Comparison of ENCODE assay signal across 13 cellular contexts in genomic region chr5:11733185-11733839, GRCh38.
A peak's percentile ranks its signal among the peaks of the same experiment; 100 is the strongest.
DNase-seq lines count a peak whose midpoint lies in the region; ATAC-seq and TF ChIP-seq lines count a peak whose summit lies in the region.
"Had no signal": no experiment of that assay in that cellular context is flagged by ENCODE, and none has a peak within 500 bp of the region (broad histone marks: within the 10 kb centered on the region; RNA-seq: fewer than 3 reads in every experiment).

No MANE protein-coding gene starts in this region.

- POLR2A ChIA-PET in Caco-2 (lab: Charles Lee) = no interaction called here

- H3K27ac ChIP-seq in body of pancreas (peak overlapping the region in 3 of 4 donors; percentile 4 to 50 (median 38)), right lobe of liver (peak overlapping the region in 1 of 3 donors; percentile 75), stomach (no peak overlapping the region)
- H3K27ac ChIP-seq in effector memory CD4-positive, alpha-beta T cell (ENCODE audit: insufficient read depth, low read length, poor library complexity, severe bottlenecking) = no peak overlapping the region
- H3K27ac ChIP-seq: GM23248 had no signal

- CTCF ChIA-PET in Caco-2 (lab: Charles Lee) = no interaction called here

- no peak overlapping the region for H3K4me3 Mint-ChIP-seq in Caco-2 (ENCODE audit: unreplicated experiment)
- H3K4me3 Mint-ChIP-seq: B cell; CD4-positive, alpha-beta memory T cell had no signal

- H3K4me3 ChIP-seq in Caco-2 (ENCODE audit: low read depth, low read length) (no peak overlapping the region), body of pancreas (no peak overlapping the region), right lobe of liver (no peak overlapping the region), stomach (no peak overlapping the region)
- no peak overlapping the region for H3K4me3 ChIP-seq in effector memory CD4-positive, alpha-beta T cell (ENCODE audit: insufficient read depth, low read depth, low read length, poor library complexity, severe bottlenecking)
- H3K4me3 ChIP-seq: GM23248 had no signal

- peaks cover 8% of the 10 kb centered on the region for H3K9me3 Mint-ChIP-seq in Caco-2 (ENCODE audit: unreplicated experiment)

- TF ChIP-seq CTCF in Caco-2 (IDR thresholded peaks at IDR 0.05; ENCODE audit: insufficient read depth in 1 of 2, low read depth in 1 of 2, low read length in 1 of 2, severe bottlenecking in 1 of 2, unreplicated experiment in 1 of 2) = no peak
- TF ChIP-seq CTCF in body of pancreas (IDR thresholded peaks at IDR 0.05) = no peak
- TF ChIP-seq CTCF in right lobe of liver (IDR thresholded peaks at IDR 0.05) = no peak
- no peak for TF ChIP-seq CTCF in stomach (IDR thresholded peaks at IDR 0.05)

- ATAC-seq in body of pancreas (peak; percentile 60), right lobe of liver (peak; percentile 85 to 90 (median 88)), GM21526 (IDR thresholded peaks at IDR 0.05; ENCODE audit: low FRiP score, unreplicated experiment) (no peak), HG03045 (IDR thresholded peaks at IDR 0.05; ENCODE audit: unreplicated experiment) (no peak)

- H3K4me1 ChIP-seq in Caco-2 (peaks cover 7% of the 10 kb centered on the region; the same call in 1 of the 2 replicates), body of pancreas (peaks cover 26% of the 10 kb centered on the region), right lobe of liver (peaks cover 0 to 23% (median 13%) of the 10 kb centered on the region in 4 donors), stomach (no peaks in the 10 kb centered on the region)
- H3K4me1 ChIP-seq in effector memory CD4-positive, alpha-beta T cell (ENCODE audit: control insufficient read depth, insufficient read depth, low read length, poor library complexity, severe bottlenecking) = no peaks in the 10 kb centered on the region

- intact Hi-C loops in Caco-2 (cut with micrococcal nuclease; ENCODE audit: unreplicated experiment) (no loop called here), body of pancreas (cut with DNase I) (no loop called here), right lobe of liver (cut with DNase I) (no loop called here), stomach (cut with DNase I; ENCODE audit: low total_unique reads) (no loop called here)

- H3K27me3 ChIP-seq in Caco-2 (replicated peaks; ENCODE audit: control insufficient read depth, insufficient read depth, low read length) (no peaks in the 10 kb centered on the region), body of pancreas (no peaks in the 10 kb centered on the region), right lobe of liver (no peaks in the 10 kb centered on the region), stomach (no peaks in the 10 kb centered on the region)
- H3K27me3 ChIP-seq in effector memory CD4-positive, alpha-beta T cell (replicated peaks; ENCODE audit: control insufficient read depth, insufficient read depth, low read length, poor library complexity, severe bottlenecking) = no peaks in the 10 kb centered on the region

- H3K9me3 ChIP-seq in Caco-2 (no peaks in the 10 kb centered on the region), body of pancreas (no peaks in the 10 kb centered on the region), right lobe of liver (no peaks in the 10 kb centered on the region), stomach (no peaks in the 10 kb centered on the region)
- no peaks in the 10 kb centered on the region for H3K9me3 ChIP-seq in effector memory CD4-positive, alpha-beta T cell (ENCODE audit: control insufficient read depth, low read length)

- WGBS in body of pancreas, 2 donors = 8 to 27% methylated on average over 2 of the region's 2 CpGs
- WGBS in right lobe of liver (ENCODE audit: insufficient coverage, low coverage, low lambda C conversion rate, missing lambda C conversion rate) = 9% methylated on average over 2 of the region's 2 CpGs
- WGBS in stomach, 5 donors = 55 to 81% (median 71%) methylated on average over 2 of the region's 2 CpGs

- no peaks in the 10 kb centered on the region for H3K27me3 Mint-ChIP-seq in Caco-2 (ENCODE audit: insufficient read depth, unreplicated experiment)
- H3K27me3 Mint-ChIP-seq: B cell; CD4-positive, alpha-beta memory T cell had no signal

- H3K27ac Mint-ChIP-seq in Caco-2 (ENCODE audit: unreplicated experiment) = peak overlapping the region; percentile 13
- H3K27ac Mint-ChIP-seq: B cell; CD4-positive, alpha-beta memory T cell had no signal

- H3K36me3 Mint-ChIP-seq in Caco-2 (ENCODE audit: insufficient read depth, unreplicated experiment) = no peaks in the 10 kb centered on the region
- H3K36me3 Mint-ChIP-seq: CD4-positive, alpha-beta memory T cell had no signal

- BruUV-seq in Caco-2 (replicated peaks; lab: Mats Ljungman, UMichigan) = no TSS peak

- no peaks in the 10 kb centered on the region for H3K36me3 ChIP-seq in Caco-2 (ENCODE audit: control insufficient read depth, insufficient read depth, low read length)
- no peaks in the 10 kb centered on the region for H3K36me3 ChIP-seq in body of pancreas (replicated peaks in 1 of 2; ENCODE audit: insufficient read depth in 1 of 2, low read depth in 2 of 2)
- H3K36me3 ChIP-seq in right lobe of liver = no peaks in the 10 kb centered on the region
- no peaks in the 10 kb centered on the region for H3K36me3 ChIP-seq in effector memory CD4-positive, alpha-beta T cell (ENCODE audit: control insufficient read depth, insufficient read depth, low read length)
- no peaks in the 10 kb centered on the region for H3K36me3 ChIP-seq in stomach

- H3K4me1 Mint-ChIP-seq in Caco-2 (ENCODE audit: low read depth, unreplicated experiment) = peaks cover 8% of the 10 kb centered on the region
- H3K4me1 Mint-ChIP-seq: B cell; CD4-positive, alpha-beta memory T cell had no signal

- DNase-seq in Caco-2 (no peak), HuH-7.5 (ENCODE audit: low spot score) (peak; percentile 12), body of pancreas (no peak), right lobe of liver (no peak), stomach (no peak)
- DNase-seq in effector memory CD4-positive, alpha-beta T cell = no peak
- DNase-seq: C1 segment of cervical spinal cord; CD4-positive, alpha-beta memory T cell; GM23248; H7 had no signal

- TF ChIP-seq EP300 in stomach (IDR thresholded peaks at IDR 0.05) = no peak

- no peak for TF ChIP-seq POLR2A in body of pancreas (IDR thresholded peaks at IDR 0.05)
- TF ChIP-seq POLR2A in right lobe of liver (IDR thresholded peaks at IDR 0.05) = no peak
- no peak for TF ChIP-seq POLR2A in stomach (IDR thresholded peaks at IDR 0.05)

Comparison
In these comparisons a context has a peak if more than half of its experiments do, and no peak if none do; other contexts are left out.
1. ATAC-seq: peak in body of pancreas (single experiment) and right lobe of liver (4 of 4); none in GM21526 (single experiment) and HG03045 (single experiment).
2. H3K27ac ChIP-seq: peak in body of pancreas (3 of 4); none in effector memory CD4-positive, alpha-beta T cell (single experiment) and stomach (0 of 5).